ENCODE assay signal across 8 cellular contexts in genomic region chr19:57664269-57665127, GRCh38. TPM values are rescaled to one million over a fixed set of nuclear protein-coding genes. Genes with fewer than 3 reads are reported as not detected.
A peak's percentile ranks its signal among the peaks of the same experiment; 100 is the strongest.
DNase-seq lines count a peak whose midpoint lies in the region; ATAC-seq and TF ChIP-seq lines count a peak whose summit lies in the region.

No MANE protein-coding gene starts in this region.

- peak overlapping the region; percentile 55 for H3K27ac ChIP-seq in angular gyrus (ENCODE audit: low read depth, low read length)
- H3K27ac ChIP-seq in heart left ventricle, result peak overlapping the region; percentile 7 to 87 (median 78)

- peak; percentile 73 for DNase-seq in G401 (ENCODE audit: low spot score)
- peak; percentile 14 for DNase-seq in NCI-H1694 treated with DMSO at 0.1 percent for 48 hours (lab: John Stamatoyannopoulos, UW)
- peak; percentile 60 to 79 (median 70) for DNase-seq in heart left ventricle
- peak; percentile 29 for DNase-seq in occipital lobe (lab: John Stamatoyannopoulos, UW)
- no peak for DNase-seq in SIG-M5 (lab: John Stamatoyannopoulos, UW)

- no peaks in the 10 kb centered on the region for H3K36me3 ChIP-seq in heart left ventricle

- H3K4me1 ChIP-seq in heart left ventricle, result peaks cover 0 to 9% (median 4%) of the 10 kb centered on the region in 12 donors

- H3K27me3 ChIP-seq in heart left ventricle, result peaks cover 0 to 9% (median 0%) of the 10 kb centered on the region in 9 donors

- intact Hi-C loops in heart left ventricle (cut with DNase I), result no loop called here

- WGBS in heart left ventricle, 4 donors, result 1 to 3% (median 2%) methylated on average over 49 to 64 of the region's 64 CpGs

- peak in 1 of 2 donors; percentile 46 for TF ChIP-seq POLR2A in heart left ventricle (IDR thresholded peaks at IDR 0.05)

- ATAC-seq in heart left ventricle, result peak; percentile 81 to 98 (median 96)
- no peak for ATAC-seq in HG02610 (IDR thresholded peaks at IDR 0.05; ENCODE audit: unreplicated experiment)
- no peak for ATAC-seq in GM21529 (IDR thresholded peaks at IDR 0.05; ENCODE audit: unreplicated experiment)

- TF ChIP-seq CTCF in heart left ventricle (IDR thresholded peaks at IDR 0.05), result no peak

- in situ Hi-C loops in G401 (cut with HindIII; ENCODE audit: low sequenced_read_pairs), result no loop called here

- H3K9me3 ChIP-seq in heart left ventricle, result no peaks in the 10 kb centered on the region

- H3K4me3 ChIP-seq in heart left ventricle, result peak overlapping the region; percentile 30 to 81 (median 62)

RNA-seq across cellular contexts. Expression of gene ZSCAN4, which starts 4.2 kb away (rescaled TPM):
- 0.55 and 1.3 TPM in 2 replicates for total RNA-seq in G401 (2014; rRNA removed; shearing (Covaris generic))
- total RNA-seq in heart left ventricle (under 1 TPM in 1 of 9 donors, not detected in 8; 0.14 TPM), occipital lobe (not detected)
- under 1 TPM; 0.03 to 0.11 TPM for polyA plus RNA-seq in heart left ventricle

RNA-seq across cellular contexts. Expression of gene ZNF551, which starts 17.3 kb away (rescaled TPM):
- total RNA-seq in G401 (2014; rRNA removed; shearing (Covaris generic)), result 11.7 and 15.8 TPM in 2 replicates
- 10 to 100 TPM in 1 of 9 donors, 1 to 10 TPM in 8; 3.0 to 11.3 (median 4.3) TPM for total RNA-seq in heart left ventricle
- polyA plus RNA-seq in heart left ventricle, result 1 to 10 TPM; 2.4 to 3.9 TPM
- 30.1 TPM for total RNA-seq in occipital lobe

RNA-seq across cellular contexts. Expression of gene ZNF211, which starts 31.5 kb away (rescaled TPM):
- total RNA-seq in G401 (2014; rRNA removed; shearing (Covaris generic)), result 10.8 and 16.9 TPM in 2 replicates
- total RNA-seq in heart left ventricle (10 to 100 TPM in 4 of 9 donors, 1 to 10 TPM in 5; 6.8 to 14.4 (median 9.0) TPM), occipital lobe (34.9 TPM)
- polyA plus RNA-seq in heart left ventricle, result 10 to 100 TPM in 1 of 2 donors, 1 to 10 TPM in 1; 5.6 to 11.4 TPM

RNA-seq across cellular contexts. Expression of gene ZNF154, which starts 44.5 kb away (rescaled TPM):
- not detected in 2 replicates for total RNA-seq in G401 (2014; rRNA removed; shearing (Covaris generic))
- total RNA-seq in heart left ventricle (1 to 10 TPM; 1.4 to 5.3 (median 4.0) TPM), occipital lobe (42.7 TPM)
- 1 to 10 TPM; 1.4 to 4.3 TPM for polyA plus RNA-seq in heart left ventricle

RNA-seq across cellular contexts. Expression of gene ZNF134, which starts 50.5 kb away (rescaled TPM):
- 6.2 and 19.6 TPM in 2 replicates for total RNA-seq in G401 (2014; rRNA removed; shearing (Covaris generic))
- total RNA-seq in heart left ventricle, result 10 to 100 TPM; 12.6 to 15.8 (median 13.8) TPM
- 10 to 100 TPM in 1 of 2 donors, 1 to 10 TPM in 1; 5.3 to 14.7 TPM for polyA plus RNA-seq in heart left ventricle
- 41.0 TPM for total RNA-seq in occipital lobe

Comparison
In these comparisons a context has a peak if more than half of its experiments do, and no peak if none do; other contexts are left out.
1. ATAC-seq: peak in heart left ventricle (4 of 4); none in HG02610 (single experiment) and GM21529 (single experiment).